ENCODE assay signal across 2 cellular contexts in genomic region chr20:432677-433299, GRCh38.
TF ChIP-seq lines count a peak whose summit lies in the region.

No MANE protein-coding gene starts in this region.

TF ChIP-seq in HCT116, 20 proteins besides CTCF, POLR2A, EP300 and RAD21:
- TF ChIP-seq POLR2AphosphoS5 (IDR thresholded peaks at IDR 0.05; ENCODE audit: low read depth, low read length) (peak; percentile 65; the same call in 1 of the 2 replicates), MAX (IDR thresholded peaks at IDR 0.05) (0 out of 2 replicates have a peak, but pooled peaks have one; percentile 7), JUND (IDR thresholded peaks at IDR 0.05) (no peak), CEBPB (IDR thresholded peaks at IDR 0.05; ENCODE audit: low read depth) (no peak)

TF ChIP-seq in WTC11, 78 proteins besides CTCF, POLR2A, EP300 and RAD21:
- no peak for TF ChIP-seq ZNF423 (CRISPR knock-in tag; IDR thresholded peaks at IDR 0.05)
- TF ChIP-seq NR1H2 (CRISPR knock-in tag; IDR thresholded peaks at IDR 0.05) = no peak
- no peak for TF ChIP-seq ZBTB21 (CRISPR knock-in tag; IDR thresholded peaks at IDR 0.05; ENCODE audit: borderline replicate concordance)
- TF ChIP-seq TEAD4 (CRISPR knock-in tag; IDR thresholded peaks at IDR 0.05) = no peak
- no peak for TF ChIP-seq HMGXB4 (CRISPR knock-in tag; IDR thresholded peaks at IDR 0.05)
- TF ChIP-seq ZNF317 (CRISPR knock-in tag; IDR thresholded peaks at IDR 0.05; ENCODE audit: borderline replicate concordance, low read depth) = no peak
- no peak for TF ChIP-seq SP1 (CRISPR knock-in tag; conservative IDR thresholded peaks at IDR 0.05)
- TF ChIP-seq, protein P1, sequence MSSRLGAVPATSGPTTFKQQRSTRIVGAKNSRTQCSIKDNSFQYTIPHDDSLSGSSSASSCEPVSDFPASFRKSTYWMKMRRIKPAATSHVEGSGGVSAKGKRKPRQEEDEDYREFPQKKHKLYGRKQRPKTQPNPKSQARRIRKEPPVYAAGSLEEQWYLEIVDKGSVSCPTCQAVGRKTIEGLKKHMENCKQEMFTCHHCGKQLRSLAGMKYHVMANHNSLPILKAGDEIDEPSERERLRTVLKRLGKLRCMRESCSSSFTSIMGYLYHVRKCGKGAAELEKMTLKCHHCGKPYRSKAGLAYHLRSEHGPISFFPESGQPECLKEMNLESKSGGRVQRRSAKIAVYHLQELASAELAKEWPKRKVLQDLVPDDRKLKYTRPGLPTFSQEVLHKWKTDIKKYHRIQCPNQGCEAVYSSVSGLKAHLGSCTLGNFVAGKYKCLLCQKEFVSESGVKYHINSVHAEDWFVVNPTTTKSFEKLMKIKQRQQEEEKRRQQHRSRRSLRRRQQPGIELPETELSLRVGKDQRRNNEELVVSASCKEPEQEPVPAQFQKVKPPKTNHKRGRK (CRISPR knock-in tag; IDR thresholded peaks at IDR 0.05; ENCODE audit: borderline replicate concordance) = no peak
- TF ChIP-seq FOXP4 (CRISPR knock-in tag; IDR thresholded peaks at IDR 0.05) = no peak
- no peak for TF ChIP-seq SMAD3 (CRISPR knock-in tag; IDR thresholded peaks at IDR 0.05; ENCODE audit: borderline replicate concordance)
- TF ChIP-seq, protein P2, sequence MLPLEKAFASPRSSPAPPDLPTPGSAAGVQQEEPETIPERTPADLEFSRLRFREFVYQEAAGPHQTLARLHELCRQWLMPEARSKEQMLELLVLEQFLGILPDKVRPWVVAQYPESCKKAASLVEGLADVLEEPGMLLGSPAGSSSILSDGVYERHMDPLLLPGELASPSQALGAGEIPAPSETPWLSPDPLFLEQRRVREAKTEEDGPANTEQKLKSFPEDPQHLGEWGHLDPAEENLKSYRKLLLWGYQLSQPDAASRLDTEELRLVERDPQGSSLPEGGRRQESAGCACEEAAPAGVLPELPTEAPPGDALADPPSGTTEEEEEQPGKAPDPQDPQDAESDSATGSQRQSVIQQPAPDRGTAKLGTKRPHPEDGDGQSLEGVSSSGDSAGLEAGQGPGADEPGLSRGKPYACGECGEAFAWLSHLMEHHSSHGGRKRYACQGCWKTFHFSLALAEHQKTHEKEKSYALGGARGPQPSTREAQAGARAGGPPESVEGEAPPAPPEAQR (CRISPR knock-in tag; IDR thresholded peaks at IDR 0.05) = no peak
- no peak for TF ChIP-seq NR3C1 (CRISPR knock-in tag; conservative IDR thresholded peaks at IDR 0.05; ENCODE audit: low read depth)
- TF ChIP-seq, protein P3, sequence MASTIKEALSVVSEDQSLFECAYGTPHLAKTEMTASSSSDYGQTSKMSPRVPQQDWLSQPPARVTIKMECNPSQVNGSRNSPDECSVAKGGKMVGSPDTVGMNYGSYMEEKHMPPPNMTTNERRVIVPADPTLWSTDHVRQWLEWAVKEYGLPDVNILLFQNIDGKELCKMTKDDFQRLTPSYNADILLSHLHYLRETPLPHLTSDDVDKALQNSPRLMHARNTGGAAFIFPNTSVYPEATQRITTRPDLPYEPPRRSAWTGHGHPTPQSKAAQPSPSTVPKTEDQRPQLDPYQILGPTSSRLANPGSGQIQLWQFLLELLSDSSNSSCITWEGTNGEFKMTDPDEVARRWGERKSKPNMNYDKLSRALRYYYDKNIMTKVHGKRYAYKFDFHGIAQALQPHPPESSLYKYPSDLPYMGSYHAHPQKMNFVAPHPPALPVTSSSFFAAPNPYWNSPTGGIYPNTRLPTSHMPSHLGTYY (CRISPR knock-in tag; IDR thresholded peaks at IDR 0.05) = no peak
TF ChIP-seq in WTC11: peak in this region for 0.
